Comparison of ENCODE assay signal across 12 cellular contexts in the genomic region with DNA sequence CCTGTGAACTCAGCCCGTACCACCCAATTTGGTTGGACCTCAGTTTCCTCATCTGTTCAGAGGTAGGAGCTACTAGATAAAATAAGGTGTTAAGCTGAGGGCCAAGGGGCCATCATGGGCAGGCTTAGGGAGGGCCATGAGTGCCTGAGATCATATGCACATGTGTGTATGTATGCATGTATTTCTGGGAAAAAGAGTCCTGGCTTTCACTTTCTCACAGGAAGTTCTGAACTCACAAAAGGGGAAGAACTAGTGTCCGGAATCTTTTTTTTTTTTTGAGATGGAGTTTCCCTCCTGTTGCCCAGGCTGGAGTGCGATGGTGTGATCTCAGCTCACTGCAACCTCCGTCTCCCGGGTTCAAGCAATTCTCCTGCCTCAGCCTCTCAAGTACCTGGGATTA. TPM values are rescaled to one million over a fixed set of nuclear protein-coding genes. Genes with fewer than 3 reads are reported as not detected.
DNase-seq lines count a peak whose midpoint lies in the region; ATAC-seq, FAIRE-seq and TF ChIP-seq lines count a peak whose summit lies in the region.
"Had no signal": no experiment of that assay in that cellular context is flagged by ENCODE, and none has a peak within 500 bp of the region (broad histone marks: within the 10 kb centered on the region; RNA-seq: fewer than 3 reads in every experiment).

No MANE protein-coding gene starts in this region.

- no peak for ATAC-seq in HG02678 (IDR thresholded peaks at IDR 0.05; ENCODE audit: unreplicated experiment)
- no peak for ATAC-seq in HG03442 (IDR thresholded peaks at IDR 0.05; ENCODE audit: unreplicated experiment)

- WGBS in endodermal cell (ENCODE audit: insufficient coverage in 1 of 2, insufficient read length in 1 of 2), 2 experiments: 93 to 94% methylated on average over 2 to 5 of the region's 5 CpGs

- H3K9me3 Mint-ChIP-seq in CD14-positive monocyte (no peaks in the 10 kb centered on the region), endodermal cell (no peaks in the 10 kb centered on the region)
- no peaks in the 10 kb centered on the region for H3K9me3 Mint-ChIP-seq in activated T-helper 1 cell treated with anti-CD3 and anti-CD28 coated beads, Interleukin-12 subunit alpha, Interleukin-12 subunit beta, Interleukin-2, Interleukin-4 antibody, amounts not matched to agents 30 ng/mL and 10 ng/mL and 1 ng/mL, durations not matched to agents 14 hours and 24 hours and 36 hours

- H3K27ac ChIP-seq in endodermal cell (ENCODE audit: low read depth, low read length): no peak overlapping the region
- H3K27ac ChIP-seq: cardiac muscle cell, VCaP had no signal

- TF ChIP-seq CTCF in CD14-positive monocyte (IDR thresholded peaks at IDR 0.05) (no peak), GM20000 (IDR thresholded peaks at IDR 0.05; ENCODE audit: extremely low read depth, missing control alignments) (no peak), endodermal cell (conservative IDR thresholded peaks at IDR 0.05) (no peak)

- intact Hi-C loops in CD14-positive monocyte (cut with micrococcal nuclease): no loop called here
- intact Hi-C loops in activated T-helper 1 cell treated with anti-CD3 and anti-CD28 coated beads, Interleukin-12 subunit alpha, Interleukin-12 subunit beta, Interleukin-2, Interleukin-4 antibody, amounts not matched to agents 30 ng/mL and 10 ng/mL and 1 ng/mL, durations not matched to agents 14 hours and 24 hours and 36 hours (cut with micrococcal nuclease): no loop called here

- H3K9ac ChIP-seq in endodermal cell (ENCODE audit: extremely low read depth, low read length, poor library complexity, severe bottlenecking): no peak overlapping the region

- H3K4me1 Mint-ChIP-seq in CD14-positive monocyte: peaks cover 69% of the 10 kb centered on the region
- peaks cover 30% of the 10 kb centered on the region for H3K4me1 Mint-ChIP-seq in activated T-helper 1 cell treated with anti-CD3 and anti-CD28 coated beads, Interleukin-12 subunit alpha, Interleukin-12 subunit beta, Interleukin-2, Interleukin-4 antibody, amounts not matched to agents 30 ng/mL and 10 ng/mL and 1 ng/mL, durations not matched to agents 14 hours and 24 hours and 36 hours (ENCODE audit: low read depth)
- H3K4me1 Mint-ChIP-seq in endodermal cell: no peaks in the 10 kb centered on the region

- no peak overlapping the region for H3K4me3 ChIP-seq in endodermal cell (ENCODE audit: low read length)
- H3K4me3 ChIP-seq: cardiac muscle cell had no signal

- DNase-seq in CD14-positive monocyte (ENCODE audit: low spot score) (no peak), GM20000 (ENCODE audit: low spot score) (peak; percentile 45), lung microvascular endothelial cell (ENCODE audit: low read depth in 2 of 2) (peak; percentile 66 to 81), endodermal cell (no peak), RCC 7860 (ENCODE audit: low spot score) (no peak)
- no peak for DNase-seq in activated T-helper 1 cell treated with anti-CD3 and anti-CD28 coated beads, Interleukin-12 subunit alpha, Interleukin-12 subunit beta, Interleukin-2, Interleukin-4 antibody, amounts not matched to agents 30 ng/mL and 10 ng/mL and 1 ng/mL, durations not matched to agents 14 hours and 24 hours and 36 hours (ENCODE audit: low spot score)
- DNase-seq: NCI-H1436, NCI-H524 had no signal

- FAIRE-seq in RCC 7860 (lab: Jason Lieb, UNC): no peak

- H3K9me3 ChIP-seq in endodermal cell (ENCODE audit: control insufficient read depth, low read length): no peaks in the 10 kb centered on the region

- H3K27ac Mint-ChIP-seq in CD14-positive monocyte (peak overlapping the region; percentile 95 to 99 (median 98)), endodermal cell (no peak overlapping the region)
- H3K27ac Mint-ChIP-seq in activated T-helper 1 cell treated with anti-CD3 and anti-CD28 coated beads, Interleukin-12 subunit alpha, Interleukin-12 subunit beta, Interleukin-2, Interleukin-4 antibody, amounts not matched to agents 30 ng/mL and 10 ng/mL and 1 ng/mL, durations not matched to agents 14 hours and 24 hours and 36 hours: peak overlapping the region; percentile 52

- peaks cover 50 to 86% of the 10 kb centered on the region in 2 donors for H3K36me3 Mint-ChIP-seq in CD14-positive monocyte
- H3K36me3 Mint-ChIP-seq in activated T-helper 1 cell treated with anti-CD3 and anti-CD28 coated beads, Interleukin-12 subunit alpha, Interleukin-12 subunit beta, Interleukin-2, Interleukin-4 antibody, amounts not matched to agents 30 ng/mL and 10 ng/mL and 1 ng/mL, durations not matched to agents 14 hours and 24 hours and 36 hours (ENCODE audit: low read depth): peaks cover 44% of the 10 kb centered on the region
- peaks cover 47% of the 10 kb centered on the region for H3K36me3 Mint-ChIP-seq in endodermal cell (ENCODE audit: low read depth)

- no peaks in the 10 kb centered on the region for H3K27me3 ChIP-seq in endodermal cell (ENCODE audit: control insufficient read depth, insufficient read depth, low read length, poor library complexity, severe bottlenecking)
- H3K27me3 ChIP-seq: cardiac muscle cell had no signal

- H3K27me3 Mint-ChIP-seq in CD14-positive monocyte (ENCODE audit: low read depth in 3 of 3): peaks cover 0 to 2% (median 0%) of the 10 kb centered on the region in 3 donors
- no peaks in the 10 kb centered on the region for H3K27me3 Mint-ChIP-seq in activated T-helper 1 cell treated with anti-CD3 and anti-CD28 coated beads, Interleukin-12 subunit alpha, Interleukin-12 subunit beta, Interleukin-2, Interleukin-4 antibody, amounts not matched to agents 30 ng/mL and 10 ng/mL and 1 ng/mL, durations not matched to agents 14 hours and 24 hours and 36 hours (ENCODE audit: insufficient read depth)
- no peaks in the 10 kb centered on the region for H3K27me3 Mint-ChIP-seq in endodermal cell (ENCODE audit: insufficient read depth)

- H3K36me3 ChIP-seq in endodermal cell (ENCODE audit: control insufficient read depth, insufficient read depth, low read length): peaks cover 51% of the 10 kb centered on the region
- H3K36me3 ChIP-seq: cardiac muscle cell had no signal

- H3K4me3 Mint-ChIP-seq in CD14-positive monocyte (peak overlapping the region; percentile 66 to 87), endodermal cell (no peak overlapping the region)
- H3K4me3 Mint-ChIP-seq in activated T-helper 1 cell treated with anti-CD3 and anti-CD28 coated beads, Interleukin-12 subunit alpha, Interleukin-12 subunit beta, Interleukin-2, Interleukin-4 antibody, amounts not matched to agents 30 ng/mL and 10 ng/mL and 1 ng/mL, durations not matched to agents 14 hours and 24 hours and 36 hours: peak overlapping the region; percentile 15

- H3K4me1 ChIP-seq in endodermal cell (ENCODE audit: control insufficient read depth, insufficient read depth, low read length): no peaks in the 10 kb centered on the region

RNA-seq across cellular contexts. Expression of a gene that starts 18.9 kb away (rescaled TPM):
- 10 to 100 TPM; 30.6 to 42.2 TPM for polyA plus RNA-seq in CD14-positive monocyte
- total RNA-seq in activated T-helper 1 cell treated with anti-CD3 and anti-CD28 coated beads, Interleukin-12 subunit alpha, Interleukin-12 subunit beta, Interleukin-2, Interleukin-4 antibody, amounts not matched to agents 30 ng/mL and 10 ng/mL and 1 ng/mL, durations not matched to agents 14 hours and 24 hours and 36 hours: 108 and 112 TPM in 2 replicates
- total RNA-seq in lung microvascular endothelial cell (17.4 and 19.6 TPM in 2 replicates), endodermal cell (10 to 100 TPM; 56.3 to 60.1 TPM)
- 21.7 TPM for polyA plus RNA-seq in endodermal cell (2013, experiment 1 of 2)
- 26.9 TPM for polyA plus RNA-seq in endodermal cell (2013, experiment 2 of 2)

RNA-seq across cellular contexts. Expression of a gene that starts 24.8 kb away (rescaled TPM):
- 10 to 100 TPM in 1 of 2 donors, 1 to 10 TPM in 1; 8.8 to 13.0 TPM for polyA plus RNA-seq in CD14-positive monocyte
- total RNA-seq in activated T-helper 1 cell treated with anti-CD3 and anti-CD28 coated beads, Interleukin-12 subunit alpha, Interleukin-12 subunit beta, Interleukin-2, Interleukin-4 antibody, amounts not matched to agents 30 ng/mL and 10 ng/mL and 1 ng/mL, durations not matched to agents 14 hours and 24 hours and 36 hours: 35.3 and 36.1 TPM in 2 replicates
- total RNA-seq in lung microvascular endothelial cell: 4.4 and 8.7 TPM in 2 replicates
- total RNA-seq in endodermal cell: 10 to 100 TPM; 38.4 to 44.6 TPM
- 33.6 TPM for polyA plus RNA-seq in endodermal cell (2013, experiment 1 of 2)
- 29.5 TPM for polyA plus RNA-seq in endodermal cell (2013, experiment 2 of 2)

RNA-seq across cellular contexts. Expression of a gene that starts 29.2 kb away (rescaled TPM):
- 10 to 100 TPM; 25.1 to 32.5 TPM for polyA plus RNA-seq in CD14-positive monocyte
- total RNA-seq in activated T-helper 1 cell treated with anti-CD3 and anti-CD28 coated beads, Interleukin-12 subunit alpha, Interleukin-12 subunit beta, Interleukin-2, Interleukin-4 antibody, amounts not matched to agents 30 ng/mL and 10 ng/mL and 1 ng/mL, durations not matched to agents 14 hours and 24 hours and 36 hours: 4.4 and 4.5 TPM in 2 replicates
- total RNA-seq in lung microvascular endothelial cell (6.3 and 6.9 TPM in 2 replicates), endodermal cell (1 to 10 TPM; 4.5 to 6.2 TPM)
- polyA plus RNA-seq in endodermal cell (2013, experiment 1 of 2): 8.9 TPM
- 12.0 TPM for polyA plus RNA-seq in endodermal cell (2013, experiment 2 of 2)

RNA-seq across cellular contexts. Expression of a gene that starts 41.5 kb away (rescaled TPM):
- polyA plus RNA-seq in CD14-positive monocyte: 10 to 100 TPM; 29.1 to 34.9 TPM
- total RNA-seq in activated T-helper 1 cell treated with anti-CD3 and anti-CD28 coated beads, Interleukin-12 subunit alpha, Interleukin-12 subunit beta, Interleukin-2, Interleukin-4 antibody, amounts not matched to agents 30 ng/mL and 10 ng/mL and 1 ng/mL, durations not matched to agents 14 hours and 24 hours and 36 hours: 2.8 and 2.9 TPM in 2 replicates
- total RNA-seq in lung microvascular endothelial cell: 2.2 and 3.3 TPM in 2 replicates
- 10 to 100 TPM in 1 of 2 donors, 1 to 10 TPM in 1; 5.7 to 16.5 TPM for total RNA-seq in endodermal cell
- polyA plus RNA-seq in endodermal cell (2013, experiment 1 of 2): 8.9 TPM
- 10.4 TPM for polyA plus RNA-seq in endodermal cell (2013, experiment 2 of 2)

Comparison
In these comparisons a context has a peak if more than half of its experiments do, and no peak if none do; other contexts are left out.
1. DNase-seq: peak in GM20000 (single experiment) and lung microvascular endothelial cell (2 of 2); none in CD14-positive monocyte (single experiment), activated T-helper 1 cell treated with anti-CD3 and anti-CD28 coated beads, Interleukin-12 subunit alpha, Interleukin-12 subunit beta, Interleukin-2, Interleukin-4 antibody, amounts not matched to agents 30 ng/mL and 10 ng/mL and 1 ng/mL, durations not matched to agents 14 hours and 24 hours and 36 hours (single experiment), endodermal cell (single experiment) and RCC 7860 (single experiment).